ENCODE assay signal across 8 cellular contexts in genomic region chr11:95337175-95337957, GRCh38.
DNase-seq lines count a peak whose midpoint lies in the region; ATAC-seq, FAIRE-seq and TF ChIP-seq lines count a peak whose summit lies in the region.

No MANE protein-coding gene starts in this region.

- no peaks in the 10 kb centered on the region for H3K27me3 Mint-ChIP-seq in type B pancreatic cell

- no peak for FAIRE-seq in H54 (lab: Jason Lieb, UNC)

- no peak overlapping the region for H3K4me3 Mint-ChIP-seq in type B pancreatic cell

- no peaks in the 10 kb centered on the region for H3K9me3 Mint-ChIP-seq in type B pancreatic cell

- no peak overlapping the region for H3K4me3 ChIP-seq in skeletal muscle cell (ENCODE audit: low read depth, low read length)

- H3K27ac ChIP-seq in angular gyrus (ENCODE audit: low read depth, low read length): peak overlapping the region; percentile 31

- TF ChIP-seq CTCF in type B pancreatic cell (conservative IDR thresholded peaks at IDR 0.05): no peak

- H3K36me3 Mint-ChIP-seq in type B pancreatic cell: no peaks in the 10 kb centered on the region

- TF ChIP-seq POLR2A in H54 (IDR thresholded peaks at IDR 0.05; ENCODE audit: low read depth, low read length): no peak

- H3K27ac Mint-ChIP-seq in type B pancreatic cell: no peak overlapping the region

- peak; percentile 33 for DNase-seq in NCI-H526 treated with DMSO at 0.1 percent for 48 hours (lab: John Stamatoyannopoulos, UW)
- DNase-seq in hepatic stellate cell (ENCODE audit: low spot score): peak; percentile 21
- peak; percentile 33 for DNase-seq in skeletal muscle cell (ENCODE audit: low read depth)
- no peak for DNase-seq in type B pancreatic cell (ENCODE audit: extremely low spot score, unreplicated experiment)
- no peak for DNase-seq in H54 (ENCODE audit: insufficient read length, low spot score)

- peaks cover 27% of the 10 kb centered on the region for H3K4me1 Mint-ChIP-seq in type B pancreatic cell (ENCODE audit: unreplicated experiment)

- ATAC-seq in GM18519 (IDR thresholded peaks at IDR 0.05; ENCODE audit: low FRiP score, unreplicated experiment) (peak; percentile 73), HG02840 (IDR thresholded peaks at IDR 0.05; ENCODE audit: low FRiP score, unreplicated experiment) (peak; percentile 82)

Comparison
In these comparisons a context has a peak if more than half of its experiments do, and no peak if none do; other contexts are left out.
1. DNase-seq: peak in NCI-H526 treated with DMSO at 0.1 percent for 48 hours (single experiment), hepatic stellate cell (single experiment) and skeletal muscle cell (single experiment); none in type B pancreatic cell (single experiment) and H54 (single experiment).